14 cellular contexts compared by ENCODE assay signal in the genomic region with DNA sequence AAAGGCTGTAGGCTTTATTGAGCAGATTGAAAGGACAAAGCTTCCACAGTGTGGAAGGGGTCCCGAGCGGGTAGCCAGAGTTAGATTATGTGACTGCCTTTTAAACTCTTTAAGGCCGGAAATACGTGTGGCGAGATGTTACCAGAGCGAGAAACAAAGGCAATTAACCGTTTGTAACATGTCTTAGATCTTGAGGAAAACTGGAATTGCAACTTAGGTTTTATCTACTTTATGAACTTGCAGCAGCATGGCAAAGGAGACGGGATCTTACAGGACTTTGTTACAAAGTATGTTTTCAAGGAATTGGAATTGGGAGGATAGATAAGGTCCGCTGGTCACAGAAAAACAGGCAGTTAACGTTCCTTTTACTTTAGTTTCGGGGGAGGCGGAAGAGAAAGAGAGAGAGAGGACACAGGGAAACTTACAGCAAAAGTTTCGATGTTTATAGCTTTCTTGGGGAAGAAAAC.
A peak's percentile ranks its signal among the peaks of the same experiment; 100 is the strongest.
DNase-seq lines count a peak whose midpoint lies in the region; ATAC-seq, FAIRE-seq and TF ChIP-seq lines count a peak whose summit lies in the region.
"Had no signal": no experiment of that assay in that cellular context is flagged by ENCODE, and none has a peak within 500 bp of the region (broad histone marks: within the 10 kb centered on the region; RNA-seq: fewer than 3 reads in every experiment).

No MANE protein-coding gene starts in this region.

- H3K36me3 Mint-ChIP-seq in natural killer cell, result peaks cover 16% of the 10 kb centered on the region
- no peaks in the 10 kb centered on the region for H3K36me3 Mint-ChIP-seq in natural killer cell treated with Interleukin-12 subunit alpha and Interleukin-12 subunit beta and Interleukin-15 and Interleukin-18, amount 100 ng/mL, for 72 hours
- no peaks in the 10 kb centered on the region for H3K36me3 Mint-ChIP-seq in activated naive CD8-positive, alpha-beta T cell treated with anti-CD3 and anti-CD28 coated beads, Interleukin-2, amount 50 U/mL, for 24 hours (ENCODE audit: low read depth)
- H3K36me3 Mint-ChIP-seq: activated naive CD4-positive, alpha-beta T cell treated with anti-CD3 and anti-CD28 coated beads, Interleukin-2, amount 10 ng/mL, durations not matched to agents 7 days and 5 days had no signal

- H3K27ac ChIP-seq in kidney (ENCODE audit: low read depth in 2 of 2, low read length in 2 of 2) (no peak overlapping the region), tibial nerve (peak overlapping the region; percentile 25 to 72 (median 65))
- H3K27ac ChIP-seq: neutrophil had no signal

- H3K9me3 ChIP-seq in kidney (ENCODE audit: control insufficient read depth in 1 of 2, low read length in 2 of 2) (no peaks in the 10 kb centered on the region), tibial nerve (no peaks in the 10 kb centered on the region)
- H3K9me3 ChIP-seq: HAP-1, neutrophil had no signal

- H3K27me3 Mint-ChIP-seq in natural killer cell (ENCODE audit: low read depth in 2 of 2), result no peaks in the 10 kb centered on the region
- no peaks in the 10 kb centered on the region for H3K27me3 Mint-ChIP-seq in natural killer cell treated with Interleukin-12 subunit alpha and Interleukin-12 subunit beta and Interleukin-15 and Interleukin-18, amount 100 ng/mL, for 72 hours
- H3K27me3 Mint-ChIP-seq in activated naive CD8-positive, alpha-beta T cell treated with anti-CD3 and anti-CD28 coated beads, Interleukin-2, amount 50 U/mL, for 24 hours, result no peaks in the 10 kb centered on the region
- H3K27me3 Mint-ChIP-seq: activated CD4-positive, alpha-beta T cell treated with anti-CD3 and anti-CD28 coated beads for 36 hours; activated naive CD4-positive, alpha-beta T cell treated with anti-CD3 and anti-CD28 coated beads, Interleukin-2, amount 10 ng/mL, durations not matched to agents 7 days and 5 days had no signal

- H3K27me3 ChIP-seq in tibial nerve, result no peaks in the 10 kb centered on the region
- H3K27me3 ChIP-seq: neutrophil had no signal

- TF ChIP-seq POLR2A in tibial nerve (IDR thresholded peaks at IDR 0.05), result no peak

- FAIRE-seq in kidney (lab: Jason Lieb, UNC), result no peak

- peak overlapping the region; percentile 40 to 60 for H3K4me3 ChIP-seq in kidney (ENCODE audit: low read length in 2 of 2)
- H3K4me3 ChIP-seq in tibial nerve, result peak overlapping the region; percentile 4 to 35 (median 14)
- H3K4me3 ChIP-seq: HAP-1 had no signal

- H3K9ac ChIP-seq in kidney (ENCODE audit: low read length in 2 of 2), result no peak overlapping the region

- intact Hi-C loops in natural killer cell (cut with micrococcal nuclease) (no loop called here), kidney (cut with DNase I) (no loop called here)

- no peak for TF ChIP-seq EP300 in tibial nerve (IDR thresholded peaks at IDR 0.05)

- peaks cover 12 to 23% of the 10 kb centered on the region in 2 donors for H3K9me3 Mint-ChIP-seq in natural killer cell
- H3K9me3 Mint-ChIP-seq in natural killer cell treated with Interleukin-12 subunit alpha and Interleukin-12 subunit beta and Interleukin-15 and Interleukin-18, amount 100 ng/mL, for 72 hours, result peaks cover 18% of the 10 kb centered on the region
- H3K9me3 Mint-ChIP-seq in activated naive CD8-positive, alpha-beta T cell treated with anti-CD3 and anti-CD28 coated beads, Interleukin-2, amount 50 U/mL, for 24 hours, result peaks cover 4% of the 10 kb centered on the region

- no peak for TF ChIP-seq CTCF in natural killer cell (IDR thresholded peaks at IDR 0.05)
- no peak for TF ChIP-seq CTCF in kidney (IDR thresholded peaks at IDR 0.05; ENCODE audit: borderline replicate concordance, extremely low read depth, insufficient read depth)
- no peak for TF ChIP-seq CTCF in tibial nerve (IDR thresholded peaks at IDR 0.05)

- no peak for ATAC-seq in natural killer cell
- no peak for ATAC-seq in natural killer cell treated with Interleukin-12 subunit alpha and Interleukin-12 subunit beta and Interleukin-15 and Interleukin-18, amount 100 ng/mL, for 72 hours
- ATAC-seq in activated naive CD8-positive, alpha-beta T cell treated with anti-CD3 and anti-CD28 coated beads, Interleukin-2, amount 50 U/mL, for 24 hours, result no peak
- ATAC-seq: activated CD4-positive, alpha-beta T cell treated with anti-CD3 and anti-CD28 coated beads for 36 hours had no signal

- H3K36me3 ChIP-seq in kidney (ENCODE audit: control insufficient read depth in 1 of 2, insufficient read depth in 2 of 2, low read length in 2 of 2) (no peaks in the 10 kb centered on the region), tibial nerve (no peaks in the 10 kb centered on the region)
- H3K36me3 ChIP-seq: HAP-1, neutrophil had no signal

- no peaks in the 10 kb centered on the region for H3K4me1 Mint-ChIP-seq in natural killer cell
- no peaks in the 10 kb centered on the region for H3K4me1 Mint-ChIP-seq in natural killer cell treated with Interleukin-12 subunit alpha and Interleukin-12 subunit beta and Interleukin-15 and Interleukin-18, amount 100 ng/mL, for 72 hours (ENCODE audit: low read depth in 2 of 2)
- H3K4me1 Mint-ChIP-seq in activated naive CD8-positive, alpha-beta T cell treated with anti-CD3 and anti-CD28 coated beads, Interleukin-2, amount 50 U/mL, for 24 hours, result no peaks in the 10 kb centered on the region
- H3K4me1 Mint-ChIP-seq: activated CD4-positive, alpha-beta T cell treated with anti-CD3 and anti-CD28 coated beads for 36 hours; activated naive CD4-positive, alpha-beta T cell treated with anti-CD3 and anti-CD28 coated beads, Interleukin-2, amount 10 ng/mL, durations not matched to agents 7 days and 5 days had no signal

- DNase-seq in natural killer cell (no peak), kidney (no peak), tibial nerve (ENCODE audit: low spot score in 2 of 2) (no peak), T-helper 9 cell (no peak), 8988T (no peak), NCI-H187 (lab: John Stamatoyannopoulos, UW) (no peak)
- no peak for DNase-seq in natural killer cell treated with Interleukin-12 subunit alpha and Interleukin-12 subunit beta and Interleukin-15 and Interleukin-18, amount 100 ng/mL, for 72 hours (ENCODE audit: low spot score)
- DNase-seq in activated naive CD8-positive, alpha-beta T cell treated with anti-CD3 and anti-CD28 coated beads, Interleukin-2, amount 50 U/mL, for 24 hours, result no peak
- DNase-seq: activated CD4-positive, alpha-beta T cell treated with anti-CD3 and anti-CD28 coated beads for 36 hours; activated naive CD4-positive, alpha-beta T cell treated with anti-CD3 and anti-CD28 coated beads, Interleukin-2, amount 10 ng/mL, durations not matched to agents 7 days and 5 days; SHP77; stimulated activated naive CD4-positive, alpha-beta T cell treated with Interleukin-2 at 50 U/mL for 16 hours had no signal

- peak overlapping the region; percentile 36 for H3K4me3 Mint-ChIP-seq in natural killer cell
- H3K4me3 Mint-ChIP-seq in natural killer cell treated with Interleukin-12 subunit alpha and Interleukin-12 subunit beta and Interleukin-15 and Interleukin-18, amount 100 ng/mL, for 72 hours, result no peak overlapping the region
- peak overlapping the region; percentile 37 for H3K4me3 Mint-ChIP-seq in activated naive CD8-positive, alpha-beta T cell treated with anti-CD3 and anti-CD28 coated beads, Interleukin-2, amount 50 U/mL, for 24 hours
- H3K4me3 Mint-ChIP-seq: activated CD4-positive, alpha-beta T cell treated with anti-CD3 and anti-CD28 coated beads for 36 hours; activated naive CD4-positive, alpha-beta T cell treated with anti-CD3 and anti-CD28 coated beads, Interleukin-2, amount 10 ng/mL, durations not matched to agents 7 days and 5 days had no signal

- WGBS in tibial nerve, 2 donors, result 33 to 37% methylated on average over 13 of the region's 13 CpGs

- no peak overlapping the region for H3K27ac Mint-ChIP-seq in natural killer cell
- no peak overlapping the region for H3K27ac Mint-ChIP-seq in natural killer cell treated with Interleukin-12 subunit alpha and Interleukin-12 subunit beta and Interleukin-15 and Interleukin-18, amount 100 ng/mL, for 72 hours
- no peak overlapping the region for H3K27ac Mint-ChIP-seq in activated naive CD8-positive, alpha-beta T cell treated with anti-CD3 and anti-CD28 coated beads, Interleukin-2, amount 50 U/mL, for 24 hours
- H3K27ac Mint-ChIP-seq: activated CD4-positive, alpha-beta T cell treated with anti-CD3 and anti-CD28 coated beads for 36 hours; activated naive CD4-positive, alpha-beta T cell treated with anti-CD3 and anti-CD28 coated beads, Interleukin-2, amount 10 ng/mL, durations not matched to agents 7 days and 5 days had no signal

- H3K4me1 ChIP-seq in kidney (ENCODE audit: control insufficient read depth in 1 of 2, insufficient read depth in 1 of 2, low read depth in 1 of 2, low read length in 2 of 2), result no peaks in the 10 kb centered on the region
- H3K4me1 ChIP-seq in tibial nerve, result no peaks in the 10 kb centered on the region

Comparison
In these comparisons a context has a peak if more than half of its experiments do, and no peak if none do; other contexts are left out.
1. H3K27ac ChIP-seq: peak in tibial nerve (4 of 4); none in kidney (0 of 2).